Comparison of ENCODE assay signal across 19 cellular contexts in the genomic region with DNA sequence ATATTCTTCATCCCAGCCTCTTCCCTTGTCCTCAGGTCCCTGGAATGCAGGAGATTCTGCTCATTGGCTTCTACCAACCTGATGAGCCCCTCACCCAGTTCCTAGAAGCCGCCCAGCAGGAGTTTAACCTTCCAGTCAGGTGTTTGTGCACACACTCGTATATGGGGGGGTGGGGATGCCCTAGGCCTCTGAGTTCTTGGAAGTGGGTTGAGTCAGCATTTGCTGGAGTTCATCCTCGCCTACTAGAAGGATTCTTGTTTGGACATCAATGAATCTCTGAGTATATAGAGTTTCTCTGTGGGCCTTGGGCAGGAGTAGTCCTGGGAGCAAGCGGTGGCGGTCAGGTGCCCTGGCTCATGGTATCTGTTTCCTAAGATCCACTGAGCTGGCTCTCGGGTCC. TPM values are rescaled to one million over a fixed set of nuclear protein-coding genes. Genes with fewer than 3 reads are reported as not detected.
DNase-seq lines count a peak whose midpoint lies in the region; ATAC-seq and TF ChIP-seq lines count a peak whose summit lies in the region.
"Had no signal": no experiment of that assay in that cellular context is flagged by ENCODE, and none has a peak within 500 bp of the region (broad histone marks: within the 10 kb centered on the region; RNA-seq: fewer than 3 reads in every experiment).

No MANE protein-coding gene starts in this region.

- H3K27ac Mint-ChIP-seq in T-helper 1 cell treated with Interleukin-12 subunit alpha and Interleukin-12 subunit beta and Interleukin-4 antibody, amounts not matched to agents 30 μg/mL and 1 μg/mL, for 36 hours = no peak overlapping the region
- no peak overlapping the region for H3K27ac Mint-ChIP-seq in WTC11
- no peak overlapping the region for H3K27ac Mint-ChIP-seq in type B pancreatic cell
- H3K27ac Mint-ChIP-seq: B cell, IgD-negative memory B cell had no signal

- ATAC-seq in WTC11 (no peak), GM18519 (IDR thresholded peaks at IDR 0.05; ENCODE audit: low FRiP score, unreplicated experiment) (no peak)

- H3K36me3 Mint-ChIP-seq in T-helper 1 cell treated with Interleukin-12 subunit alpha and Interleukin-12 subunit beta and Interleukin-4 antibody, amounts not matched to agents 30 μg/mL and 1 μg/mL, for 36 hours (ENCODE audit: low read depth) = peaks cover 11% of the 10 kb centered on the region
- H3K36me3 Mint-ChIP-seq in WTC11 = peaks cover 14% of the 10 kb centered on the region
- peaks cover 12% of the 10 kb centered on the region for H3K36me3 Mint-ChIP-seq in type B pancreatic cell

- CTCF ChIA-PET in WTC11 (lab: Charles Lee) = interaction anchor here (1.8 to 35.9 kb wide), 4 partner anchors 10 to 42 kb away, joined by 9 to 2316 read pairs (median 50); a partner anchor contains a TSS

- no peaks in the 10 kb centered on the region for H3K9me3 Mint-ChIP-seq in T-helper 1 cell treated with Interleukin-12 subunit alpha and Interleukin-12 subunit beta and Interleukin-4 antibody, amounts not matched to agents 30 μg/mL and 1 μg/mL, for 36 hours
- H3K9me3 Mint-ChIP-seq in WTC11 = no peaks in the 10 kb centered on the region
- H3K9me3 Mint-ChIP-seq in type B pancreatic cell = no peaks in the 10 kb centered on the region
- H3K9me3 Mint-ChIP-seq: IgD-negative memory B cell had no signal

- H3K4me1 Mint-ChIP-seq in T-helper 1 cell treated with Interleukin-12 subunit alpha and Interleukin-12 subunit beta and Interleukin-4 antibody, amounts not matched to agents 30 μg/mL and 1 μg/mL, for 36 hours (ENCODE audit: low read depth) = peaks cover 23% of the 10 kb centered on the region
- H3K4me1 Mint-ChIP-seq in WTC11 = peaks cover 57% of the 10 kb centered on the region
- H3K4me1 Mint-ChIP-seq in type B pancreatic cell (ENCODE audit: unreplicated experiment) = peaks cover 36% of the 10 kb centered on the region

- POLR2A ChIA-PET in WTC11 (lab: Charles Lee) = no interaction called here

- no peak for TF ChIP-seq CTCF in WTC11 (IDR thresholded peaks at IDR 0.05)
- no peak for TF ChIP-seq CTCF in type B pancreatic cell (conservative IDR thresholded peaks at IDR 0.05)

- DNase-seq in T-helper 1 cell (no peak), WTC11 (ENCODE audit: low spot score) (no peak), erythroblast (lab: John Stamatoyannopoulos, UW) (peak; percentile 34 to 59), type B pancreatic cell (ENCODE audit: extremely low spot score, unreplicated experiment) (no peak), amniotic stem cell (lab: John Stamatoyannopoulos, UW) (no peak)
- DNase-seq: DMS153, DND-41, NCI-H1092 treated with DMSO at 0.1 percent for 48 hours, NCI-H1436, NCI-H187, NCI-H446, NCI-H524 treated with DMSO at 0.1 percent for 48 hours, NCI-H774, SIG-M5 had no signal

- H3K27me3 Mint-ChIP-seq in T-helper 1 cell treated with Interleukin-12 subunit alpha and Interleukin-12 subunit beta and Interleukin-4 antibody, amounts not matched to agents 30 μg/mL and 1 μg/mL, for 36 hours (ENCODE audit: low read depth) = peaks cover 18% of the 10 kb centered on the region
- H3K27me3 Mint-ChIP-seq in WTC11 (ENCODE audit: low read depth) (peaks cover 21% of the 10 kb centered on the region), type B pancreatic cell (peaks cover 22% of the 10 kb centered on the region)

- H3K4me3 Mint-ChIP-seq in T-helper 1 cell treated with Interleukin-12 subunit alpha and Interleukin-12 subunit beta and Interleukin-4 antibody, amounts not matched to agents 30 μg/mL and 1 μg/mL, for 36 hours = peak overlapping the region; percentile 7
- H3K4me3 Mint-ChIP-seq in WTC11 = peak overlapping the region; percentile 11; the same call in 1 of the 2 replicates
- H3K4me3 Mint-ChIP-seq in type B pancreatic cell = peak overlapping the region; percentile 58
- H3K4me3 Mint-ChIP-seq: B cell, CD14-positive monocyte had no signal

- TF ChIP-seq POLR2A in erythroblast (IDR thresholded peaks at IDR 0.05; ENCODE audit: low read length) = no peak

TF ChIP-seq in WTC11, 78 proteins besides CTCF, POLR2A, EP300 and RAD21:
- TF ChIP-seq ETV6 (CRISPR knock-in tag; IDR thresholded peaks at IDR 0.05) (no peak), ZNF416 (CRISPR knock-in tag; IDR thresholded peaks at IDR 0.05) (no peak), JUN (CRISPR knock-in tag; IDR thresholded peaks at IDR 0.05) (no peak), TEAD4 (CRISPR knock-in tag; IDR thresholded peaks at IDR 0.05) (no peak)
- TF ChIP-seq, protein P1, sequence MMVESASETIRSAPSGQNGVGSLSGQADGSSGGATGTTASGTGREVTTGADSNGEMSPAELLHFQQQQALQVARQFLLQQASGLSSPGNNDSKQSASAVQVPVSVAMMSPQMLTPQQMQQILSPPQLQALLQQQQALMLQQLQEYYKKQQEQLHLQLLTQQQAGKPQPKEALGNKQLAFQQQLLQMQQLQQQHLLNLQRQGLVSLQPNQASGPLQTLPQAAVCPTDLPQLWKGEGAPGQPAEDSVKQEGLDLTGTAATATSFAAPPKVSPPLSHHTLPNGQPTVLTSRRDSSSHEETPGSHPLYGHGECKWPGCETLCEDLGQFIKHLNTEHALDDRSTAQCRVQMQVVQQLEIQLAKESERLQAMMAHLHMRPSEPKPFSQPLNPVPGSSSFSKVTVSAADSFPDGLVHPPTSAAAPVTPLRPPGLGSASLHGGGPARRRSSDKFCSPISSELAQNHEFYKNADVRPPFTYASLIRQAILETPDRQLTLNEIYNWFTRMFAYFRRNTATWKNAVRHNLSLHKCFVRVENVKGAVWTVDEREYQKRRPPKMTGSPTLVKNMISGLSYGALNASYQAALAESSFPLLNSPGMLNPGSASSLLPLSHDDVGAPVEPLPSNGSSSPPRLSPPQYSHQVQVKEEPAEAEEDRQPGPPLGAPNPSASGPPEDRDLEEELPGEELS (CRISPR knock-in tag; IDR thresholded peaks at IDR 0.05) = no peak
- TF ChIP-seq, protein P2, sequence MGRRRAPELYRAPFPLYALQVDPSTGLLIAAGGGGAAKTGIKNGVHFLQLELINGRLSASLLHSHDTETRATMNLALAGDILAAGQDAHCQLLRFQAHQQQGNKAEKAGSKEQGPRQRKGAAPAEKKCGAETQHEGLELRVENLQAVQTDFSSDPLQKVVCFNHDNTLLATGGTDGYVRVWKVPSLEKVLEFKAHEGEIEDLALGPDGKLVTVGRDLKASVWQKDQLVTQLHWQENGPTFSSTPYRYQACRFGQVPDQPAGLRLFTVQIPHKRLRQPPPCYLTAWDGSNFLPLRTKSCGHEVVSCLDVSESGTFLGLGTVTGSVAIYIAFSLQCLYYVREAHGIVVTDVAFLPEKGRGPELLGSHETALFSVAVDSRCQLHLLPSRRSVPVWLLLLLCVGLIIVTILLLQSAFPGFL (CRISPR knock-in tag; IDR thresholded peaks at IDR 0.05; ENCODE audit: borderline replicate concordance) = no peak
TF ChIP-seq in WTC11: peak in this region for 0.

RNA-seq across cellular contexts. Expression of a gene that starts 2.8 kb away (rescaled TPM):
- total RNA-seq in WTC11 (2021) (44.2 to 51.9 TPM (median 49.5 TPM) in 3 replicates), type B pancreatic cell (ENCODE audit: low replicate concordance) (34.4 and 48.8 TPM in 2 replicates)

RNA-seq across cellular contexts. Expression of a gene that starts 12.8 kb away (rescaled TPM):
- total RNA-seq in WTC11 (2021) = 0.79 to 1.0 TPM (median 0.80 TPM) in 3 replicates
- 0.79 and 0.99 TPM in 2 replicates for total RNA-seq in type B pancreatic cell (ENCODE audit: low replicate concordance)
- total RNA-seq: B cell had no signal

RNA-seq across cellular contexts. Expression of a gene that starts 42.2 kb away (rescaled TPM):
- total RNA-seq in WTC11 (2021) (84.3 to 97.0 TPM (median 84.8 TPM) in 3 replicates), type B pancreatic cell (ENCODE audit: low replicate concordance) (47.5 and 73.7 TPM in 2 replicates)

RNA-seq across cellular contexts. Expression of a gene that starts 42.4 kb away (rescaled TPM):
- total RNA-seq in WTC11 (2021) (7.1 to 8.1 TPM (median 7.3 TPM) in 3 replicates), type B pancreatic cell (ENCODE audit: low replicate concordance) (7.8 and 9.7 TPM in 2 replicates)

Comparison
In these comparisons a context has a peak if more than half of its experiments do, and no peak if none do; other contexts are left out.
1. H3K4me3 Mint-ChIP-seq: peak in every context shown above with its lines; median percentile 58 in type B pancreatic cell; 11 in WTC11; 7 in T-helper 1 cell treated with Interleukin-12 subunit alpha and Interleukin-12 subunit beta and Interleukin-4 antibody, amounts not matched to agents 30 μg/mL and 1 μg/mL, for 36 hours.
2. DNase-seq: peak in erythroblast (2 of 2); none in T-helper 1 cell (0 of 5), WTC11 (single experiment), type B pancreatic cell (single experiment) and amniotic stem cell (single experiment).